30 cellular contexts compared by ENCODE assay signal in the genomic region with DNA sequence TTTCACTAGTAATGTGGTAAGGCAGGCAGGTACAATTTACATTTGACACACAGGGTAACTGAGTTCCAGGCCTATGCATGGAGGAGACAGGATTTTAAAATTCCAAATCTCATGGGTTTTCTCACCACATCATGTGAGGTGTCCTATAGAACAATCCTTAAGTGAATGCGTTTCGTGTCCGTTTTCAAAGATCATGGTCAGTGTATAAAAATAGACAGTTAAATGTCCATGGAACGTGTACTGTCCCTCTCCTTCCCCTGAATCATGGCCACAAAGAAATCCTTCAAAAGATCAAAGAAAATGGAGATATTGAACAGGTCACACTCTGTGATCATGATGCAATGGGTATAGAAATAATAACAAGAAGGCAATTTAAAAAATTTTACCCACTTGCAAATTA. TPM values are rescaled to one million over a fixed set of nuclear protein-coding genes. Genes with fewer than 3 reads are reported as not detected.
"Had no signal": no experiment of that assay in that cellular context is flagged by ENCODE, and none has a peak within 500 bp of the region (broad histone marks: within the 10 kb centered on the region; RNA-seq: fewer than 3 reads in every experiment).

No MANE protein-coding gene starts in this region.

- H3K27me3 Mint-ChIP-seq: activated CD4-positive, alpha-beta T cell treated with anti-CD3 and anti-CD28 coated beads, Interleukin-2, amount 10 ng/mL, durations not matched to agents 24 days and 14 days; activated naive CD4-positive, alpha-beta T cell treated with anti-CD3 and anti-CD28 coated beads, Interleukin-2, amount 50 U/mL, for 24 hours; T-cell had no signal

- H3K4me1 ChIP-seq: Peyer's patch had no signal

- H3K4me3 Mint-ChIP-seq: activated CD4-positive, alpha-beta T cell treated with anti-CD3 and anti-CD28 coated beads, Interleukin-2, amount 10 ng/mL, durations not matched to agents 24 days and 14 days; activated CD8-positive, alpha-beta T cell treated with anti-CD3 and anti-CD28 coated beads for 36 hours; activated naive CD4-positive, alpha-beta T cell treated with anti-CD3 and anti-CD28 coated beads, Interleukin-2, amount 50 U/mL, for 24 hours; activated naive CD8-positive, alpha-beta T cell treated with anti-CD3 and anti-CD28 coated beads, Interleukin-2, amount 10 ng/mL, durations not matched to agents 7 days and 5 days; T-cell had no signal

- H3K27ac ChIP-seq: brain microvascular endothelial cell, Peyer's patch had no signal

- H3K4me1 Mint-ChIP-seq: activated CD4-positive, alpha-beta T cell treated with anti-CD3 and anti-CD28 coated beads, Interleukin-2, amount 10 ng/mL, durations not matched to agents 24 days and 14 days; activated naive CD4-positive, alpha-beta T cell treated with anti-CD3 and anti-CD28 coated beads, Interleukin-2, amount 50 U/mL, for 24 hours; activated naive CD8-positive, alpha-beta T cell treated with anti-CD3 and anti-CD28 coated beads, Interleukin-2, amount 10 ng/mL, durations not matched to agents 7 days and 5 days; T-cell had no signal

- ATAC-seq: activated CD8-positive, alpha-beta T cell treated with anti-CD3 and anti-CD28 coated beads for 36 hours; SK-N-SH treated with all-trans-retinoic acid at 6 μM for 48 hours; T-cell had no signal

- H3K27ac Mint-ChIP-seq: activated CD4-positive, alpha-beta T cell treated with anti-CD3 and anti-CD28 coated beads, Interleukin-2, amount 10 ng/mL, durations not matched to agents 24 days and 14 days; activated CD8-positive, alpha-beta T cell treated with anti-CD3 and anti-CD28 coated beads for 36 hours; activated naive CD4-positive, alpha-beta T cell treated with anti-CD3 and anti-CD28 coated beads, Interleukin-2, amount 50 U/mL, for 24 hours; activated naive CD8-positive, alpha-beta T cell treated with anti-CD3 and anti-CD28 coated beads, Interleukin-2, amount 10 ng/mL, durations not matched to agents 7 days and 5 days; activated T-helper 2 cell treated with anti-CD3 and anti-CD28 coated beads, Interferon-gamma antibody, Interleukin-2, Interleukin-4, amounts not matched to agents 10 μg/mL and 5 μg/mL and 100 μg/mL, durations not matched to agents 14 hours and 24 hours and 36 hours; T-cell had no signal

- H3K9me3 Mint-ChIP-seq: activated CD4-positive, alpha-beta T cell treated with anti-CD3 and anti-CD28 coated beads, Interleukin-2, amount 10 ng/mL, durations not matched to agents 24 days and 14 days; activated naive CD4-positive, alpha-beta T cell treated with anti-CD3 and anti-CD28 coated beads, Interleukin-2, amount 50 U/mL, for 24 hours; activated T-helper 2 cell treated with anti-CD3 and anti-CD28 coated beads, Interferon-gamma antibody, Interleukin-2, Interleukin-4, amounts not matched to agents 10 μg/mL and 5 μg/mL and 100 μg/mL, durations not matched to agents 14 hours and 24 hours and 36 hours had no signal

- H3K9me3 ChIP-seq: Peyer's patch had no signal

- H3K4me3 ChIP-seq: MG63, Peyer's patch had no signal

- DNase-seq: activated CD4-positive, alpha-beta T cell treated with anti-CD3 and anti-CD28 coated beads, Interleukin-2, amount 10 ng/mL, durations not matched to agents 24 days and 14 days; activated CD4-positive, alpha-beta T cell treated with anti-CD3 and anti-CD28 coated beads, Interleukin-2, amount 50 U/mL, for 4 hours; activated CD8-positive, alpha-beta T cell treated with anti-CD3 and anti-CD28 coated beads for 36 hours; activated gamma-delta T cell; activated naive CD4-positive, alpha-beta T cell treated with Interleukin-2 at 50 U/mL for 16 hours; activated naive CD8-positive, alpha-beta T cell treated with anti-CD3 and anti-CD28 coated beads, Interleukin-2, amount 10 ng/mL, durations not matched to agents 7 days and 5 days; activated T-cell treated with anti-CD3 and anti-CD28 coated beads, Interleukin-2, amount 50 U/mL, for 1 hour; anterior cingulate cortex; brain microvascular endothelial cell; central memory CD4-positive, alpha-beta T cell; Karpas-422; KBM-7; MG63; NCI-H1048; NCI-H1105 treated with DMSO at 0.1 percent for 48 hours; NCI-H1436; NCI-H1694; NCI-H2029; NCI-H345; NCI-H524 treated with DMSO at 0.1 percent for 48 hours; Peyer's patch; RPMI8226; SIG-M5; T-cell; T-helper 2 cell; T-helper 9 cell had no signal

- H3K36me3 ChIP-seq: brain microvascular endothelial cell, MG63, Peyer's patch had no signal

- H3K36me3 Mint-ChIP-seq: activated naive CD4-positive, alpha-beta T cell treated with anti-CD3 and anti-CD28 coated beads, Interleukin-2, amount 50 U/mL, for 24 hours; activated naive CD8-positive, alpha-beta T cell treated with anti-CD3 and anti-CD28 coated beads, Interleukin-2, amount 10 ng/mL, durations not matched to agents 7 days and 5 days; T-cell had no signal

- H3K27me3 ChIP-seq: brain microvascular endothelial cell, MG63, Peyer's patch had no signal

RNA-seq across cellular contexts. Expression of gene LIMCH1, which starts 42.0 kb away (rescaled TPM):
- total RNA-seq: activated CD4-positive, alpha-beta T cell treated with anti-CD3 and anti-CD28 coated beads, Interleukin-2, amount 10 ng/mL, durations not matched to agents 24 days and 14 days; activated CD8-positive, alpha-beta memory T cell treated with anti-CD3 and anti-CD28 coated beads for 36 hours; activated CD8-positive, alpha-beta T cell treated with anti-CD3 and anti-CD28 coated beads for 36 hours; activated naive CD8-positive, alpha-beta T cell treated with anti-CD3 and anti-CD28 coated beads, Interleukin-2, amount 10 ng/mL, durations not matched to agents 7 days and 5 days; activated T-helper 2 cell treated with anti-CD3 and anti-CD28 coated beads, Interferon-gamma antibody, Interleukin-2, Interleukin-4, amounts not matched to agents 10 μg/mL and 5 μg/mL and 100 μg/mL, durations not matched to agents 14 hours and 24 hours and 36 hours had no signal
